ENCODE assay signal across 8 cellular contexts in genomic region chr19:15107056-15108010, GRCh38. TPM values are rescaled to one million over a fixed set of nuclear protein-coding genes. Genes with fewer than 3 reads are reported as not detected.
DNase-seq lines count a peak whose midpoint lies in the region; ATAC-seq, FAIRE-seq and TF ChIP-seq lines count a peak whose summit lies in the region.

Gene SYDE1 (plus strand): TSS chr19:15107401. CDS start chr19:15107434, 33 bp downstream.

- peaks cover 13 to 18% (median 17%) of the 10 kb centered on the region in 3 donors for H3K4me1 Mint-ChIP-seq in T-cell

- CTCF ChIA-PET in T-cell (lab: Charles Lee), result no interaction called here

- peak within 1 kb of the TSS in 1 of 2 donors; percentile 46 for H3K27ac Mint-ChIP-seq in T-cell

- no peaks in the 10 kb centered on the region for H3K36me3 ChIP-seq in testis (ENCODE audit: low read depth, missing control alignments)

- peaks cover 16% of the 10 kb centered on the region in 3 donors for H3K9me3 Mint-ChIP-seq in T-cell

- DNase-seq in ELF-1 (ENCODE audit: low read depth, low spot score) (peak; percentile 81), T-cell (peak in 4 of 34 experiments; percentile 10 to 38 (median 17)), epithelial cell of esophagus (ENCODE audit: low read depth) (no peak), mucosa of gallbladder (ENCODE audit: low spot score) (peak; percentile 26), testis (no peak), GM12891 (ENCODE audit: insufficient read length, low spot score) (no peak), NCI-H510A (lab: John Stamatoyannopoulos, UW) (no peak)

- no peak for FAIRE-seq in GM12891 (lab: Jason Lieb, UNC)

- no peaks in the 10 kb centered on the region for H3K27me3 ChIP-seq in testis

- H3K9me3 ChIP-seq in testis, result no peaks in the 10 kb centered on the region

- peaks cover 8 to 24% of the 10 kb centered on the region in 2 donors for H3K27me3 Mint-ChIP-seq in T-cell

- TF ChIP-seq POLR2A in testis (IDR thresholded peaks at IDR 0.05) (no peak), GM12891 (IDR thresholded peaks at IDR 0.05; ENCODE audit: low read depth, low read length) (no peak)

- ATAC-seq in T-cell (replicated peaks in 1 of 4), result peak in 3 of 4 experiments; percentile 40 to 75 (median 63)
- no peak for ATAC-seq in HG03565 (IDR thresholded peaks at IDR 0.05; ENCODE audit: unreplicated experiment)

- H3K4me3 ChIP-seq in epithelial cell of esophagus (ENCODE audit: low read length) (peak within 1 kb of the TSS; percentile 50), testis (peak within 1 kb of the TSS; percentile 71 to 83)

- WGBS in testis, 2 donors, result 0 to 3% methylated on average over 8 to 77 of the region's 78 CpGs

- peaks cover 6% of the 10 kb centered on the region for H3K36me3 Mint-ChIP-seq in T-cell

- POLR2A ChIA-PET in T-cell (lab: Charles Lee), result no interaction called here

- H3K4me1 ChIP-seq in testis, result peaks cover 12% of the 10 kb centered on the region

- H3K27ac ChIP-seq in testis, result peak within 1 kb of the TSS; percentile 80 to 89

- H3K4me3 Mint-ChIP-seq in T-cell, result peak within 1 kb of the TSS; percentile 63 to 69 (median 68)

- TF ChIP-seq CTCF in epithelial cell of esophagus (IDR thresholded peaks at IDR 0.05; ENCODE audit: insufficient read depth, low read depth, low read length, missing control alignments) (no peak), testis (IDR thresholded peaks at IDR 0.05) (no peak)

- intact Hi-C loops in testis (cut with DNase I; ENCODE audit: low total_unique reads), result no loop called here

TF ChIP-seq in GM12891, 5 proteins besides CTCF, POLR2A, EP300 and RAD21:
- TF ChIP-seq PAX5 (IDR thresholded peaks at IDR 0.05; ENCODE audit: insufficient read depth, low read length, severe bottlenecking), result no peak
- no peak for TF ChIP-seq SPI1 (IDR thresholded peaks at IDR 0.05; ENCODE audit: low read depth, low read length)
- no peak for TF ChIP-seq POU2F2 (IDR thresholded peaks at IDR 0.05; ENCODE audit: low read depth, low read length)
- no peak for TF ChIP-seq TAF1 (IDR thresholded peaks at IDR 0.05; ENCODE audit: low read depth, low read length)
- TF ChIP-seq POLR2AphosphoS5 (IDR thresholded peaks at IDR 0.05; ENCODE audit: low read depth, low read length), result no peak

RNA-seq across cellular contexts. Expression of gene SYDE1, which starts in this region (rescaled TPM):
- total RNA-seq in T-cell (under 1 TPM; 0.18 to 0.58 (median 0.26) TPM), mucosa of gallbladder (23.4 TPM), testis (10 to 100 TPM in 1 of 2 donors, 1 to 10 TPM in 1; 6.7 to 12.3 TPM)
- 9.3 TPM for polyA plus RNA-seq in testis (ENCODE audit: insufficient read depth, low read depth, low replicate concordance)
- polyA plus RNA-seq in GM12891 (2012; ENCODE audit: low read depth, missing spikeins), result not detected

Comparison
In these comparisons a context has a peak if more than half of its experiments do, and no peak if none do; other contexts are left out.
1. RNA of gene SYDE1 (total RNA-seq): 23.4 TPM in mucosa of gallbladder (single experiment) and 6.7 to 12.3 TPM in testis; 0.18 to 0.58 TPM in T-cell; every median in the first group is over 4 times any median in the second.
2. Peak in ATAC-seq in T-cell; RNA of the gene not detected or under 1 TPM.
3. DNase-seq: peak in ELF-1 (single experiment) and mucosa of gallbladder (single experiment); none in epithelial cell of esophagus (single experiment), testis (single experiment), GM12891 (single experiment) and NCI-H510A (single experiment).